ENCODE assay signal across 20 cellular contexts in genomic region chr5:100260968-100261367, GRCh38.
DNase-seq lines count a peak whose midpoint lies in the region; ATAC-seq, FAIRE-seq and TF ChIP-seq lines count a peak whose summit lies in the region.
"Had no signal": no experiment of that assay in that cellular context is flagged by ENCODE, and none has a peak within 500 bp of the region (broad histone marks: within the 10 kb centered on the region; RNA-seq: fewer than 3 reads in every experiment).

No MANE protein-coding gene starts in this region.

- no peaks in the 10 kb centered on the region for H3K9me1 ChIP-seq in K562 (ENCODE audit: control insufficient read depth, insufficient read depth, low read length)

- FAIRE-seq in H54 (lab: Jason Lieb, UNC) (peak; percentile 11), K562 (lab: Jason Lieb, UNC) (no peak), HTR-8/SVneo (lab: Jason Lieb, UNC) (no peak)
- FAIRE-seq: G401.6, GM12892, GM19239, H1 had no signal

- no peak for TF ChIP-seq POLR2A in H54 (IDR thresholded peaks at IDR 0.05; ENCODE audit: low read depth, low read length)
- TF ChIP-seq POLR2A in K562 (conservative IDR thresholded peaks at IDR 0.05) = no peak

- H2AFZ ChIP-seq in KMS-11 (ENCODE audit: low read depth) (peak overlapping the region; percentile 19; the same call in 1 of the 2 replicates), K562 (ENCODE audit: low read depth, low read length) (no peak overlapping the region)
- H2AFZ ChIP-seq: GM23248 had no signal

- DNase-seq in H54 (ENCODE audit: insufficient read length, low spot score) = no peak
- DNase-seq in K562 (ENCODE audit: extremely low read depth in 1 of 4, low spot score in 3 of 4) = no peak
- DNase-seq in HTR-8/SVneo (ENCODE audit: insufficient read length, low spot score) = no peak
- no peak for DNase-seq in occipital lobe (lab: John Stamatoyannopoulos, UW)
- no peak for DNase-seq in activated CD4-positive, alpha-beta T cell treated with anti-CD3 and anti-CD28 coated beads, Interleukin-2, amount 50 U/mL, for 1 hour
- DNase-seq: Caco-2; CD4-positive, CD25-positive, alpha-beta regulatory T cell; CD8-positive, alpha-beta T cell; DMS153; DND-41; GM23248; H9 had no signal

- H4K20me1 ChIP-seq in KMS-11 (ENCODE audit: insufficient read depth) (no peaks in the 10 kb centered on the region), K562 (replicated peaks; ENCODE audit: control insufficient read depth, insufficient read depth, low read length) (no peaks in the 10 kb centered on the region)
- H4K20me1 ChIP-seq: BLaER1 had no signal

- no peak for TF ChIP-seq EP300 in K562 (IDR thresholded peaks at IDR 0.05; ENCODE audit: low read length)

- H3K9ac ChIP-seq in KMS-11 (no peak overlapping the region), K562 (ENCODE audit: insufficient read depth in 1 of 2, low read depth in 2 of 2, low read length in 2 of 2) (no peak overlapping the region)
- H3K9ac ChIP-seq: BLaER1, GM23248 had no signal

- no peak for TF ChIP-seq RAD21 in K562 (CRISPR knock-in tag; conservative IDR thresholded peaks at IDR 0.05 in 1 of 2, IDR thresholded peaks at IDR 0.05 in 1 of 2)

- in situ Hi-C loops in K562 (cut with MboI) = no loop called here

- no peaks in the 10 kb centered on the region for H3K36me3 ChIP-seq in KMS-11 (ENCODE audit: insufficient read depth)
- H3K36me3 ChIP-seq in K562 (ENCODE audit: control insufficient read depth, insufficient read depth, low read length) = no peaks in the 10 kb centered on the region
- H3K36me3 ChIP-seq: BLaER1 had no signal

- intact Hi-C loops in K562 (cut with micrococcal nuclease) = no loop called here

- POLR2A ChIA-PET in K562 (lab: Yijun Ruan, JAX) = no interaction called here

- no peaks in the 10 kb centered on the region for H3K27me3 ChIP-seq in KMS-11 (ENCODE audit: insufficient read depth, low read depth)
- no peaks in the 10 kb centered on the region for H3K27me3 ChIP-seq in K562 (ENCODE audit: control insufficient read depth in 2 of 2, insufficient read depth in 2 of 2, low read length in 2 of 2)
- H3K27me3 ChIP-seq: BLaER1 had no signal

- CTCF ChIA-PET in K562 (lab: Yijun Ruan, JAX; ENCODE audit: low intra/inter-chr PET ratio) = no interaction called here

- H3K4me3 ChIP-seq in KMS-11 (IDR thresholded peaks at IDR 0.05; ENCODE audit: insufficient read depth, low read depth, low read length) (no peak overlapping the region), K562 (no peak overlapping the region)
- H3K4me3 ChIP-seq: BLaER1, GM23248 had no signal

- H3K9me3 ChIP-seq in K562 (replicated peaks; ENCODE audit: control insufficient read depth, insufficient read depth, low read depth, low read length) = peaks cover 1% of the 10 kb centered on the region; the same call in 1 of the 2 replicates
- H3K9me3 ChIP-seq: BLaER1, Caco-2 had no signal

- H3K4me2 ChIP-seq in KMS-11 (peak overlapping the region; percentile 27; the same call in 1 of the 2 replicates), K562 (ENCODE audit: insufficient read depth, low read length) (no peak overlapping the region)
- H3K4me2 ChIP-seq: BLaER1 had no signal

- no TSS peak for BruUV-seq in K562 (replicated peaks; lab: Mats Ljungman, UMichigan)

- 0% methylated on average over 2 of the region's 2 CpGs for WGBS in K562 (ENCODE audit: insufficient coverage, low coverage, missing lambda C conversion rate)

- ATAC-seq in K562 = no peak
- ATAC-seq: CD8-positive, alpha-beta T cell; HCT116 had no signal

- no peaks in the 10 kb centered on the region for H3K4me1 ChIP-seq in KMS-11 (ENCODE audit: low read depth, poor library complexity, severe bottlenecking)
- H3K4me1 ChIP-seq in K562 (replicated peaks in 1 of 2; ENCODE audit: control insufficient read depth in 2 of 2, insufficient read depth in 2 of 2, low read length in 2 of 2) = no peaks in the 10 kb centered on the region
- H3K4me1 ChIP-seq: BLaER1, Caco-2 had no signal

- TF ChIP-seq CTCF in KMS-11 (conservative IDR thresholded peaks at IDR 0.05; ENCODE audit: low read depth, low read length) = no peak
- TF ChIP-seq CTCF in K562 (IDR thresholded peaks at IDR 0.05 in 2 of 3, conservative IDR thresholded peaks at IDR 0.05 in 1 of 3; ENCODE audit: insufficient read depth in 2 of 3, low read depth in 1 of 3, low read length in 3 of 3) = no peak

- H3K27ac ChIP-seq in KMS-11 (no peak overlapping the region), K562 (ENCODE audit: extremely low read depth, low read depth, low read length) (no peak overlapping the region)
- H3K27ac ChIP-seq: BLaER1, C4-2B, GM23248 had no signal

- H3K79me2 ChIP-seq in KMS-11 (ENCODE audit: insufficient read depth, low read depth) = no peaks in the 10 kb centered on the region
- H3K79me2 ChIP-seq in K562 (ENCODE audit: control insufficient read depth, insufficient read depth, low read length) = no peaks in the 10 kb centered on the region

TF ChIP-seq in K562, 482 proteins besides CTCF, POLR2A, EP300 and RAD21:
- 0 out of 2 replicates have a peak, but pooled peaks have one; percentile 4 for TF ChIP-seq MAFF (IDR thresholded peaks at IDR 0.05; ENCODE audit: low read length)
- TF ChIP-seq TEAD2 (tag; IDR thresholded peaks at IDR 0.05) = no peak
